1 cellular context compared by ENCODE assay signal in genomic region chr2:26555246-26556133, GRCh38.
TF ChIP-seq lines count a peak whose summit lies in the region.

No MANE protein-coding gene starts in this region.

TF ChIP-seq in HCT116, 20 proteins besides CTCF, POLR2A, EP300 and RAD21 (continued from another document):
- TF ChIP-seq REST (IDR thresholded peaks at IDR 0.05; ENCODE audit: low read depth) (no peak), YY1 (IDR thresholded peaks at IDR 0.05; ENCODE audit: extremely low read depth, insufficient replicate concordance, low read depth, low read length) (no peak), ZBTB33 (IDR thresholded peaks at IDR 0.05; ENCODE audit: extremely low read depth, insufficient replicate concordance, low read length) (no peak), JUND (IDR thresholded peaks at IDR 0.05) (no peak), CEBPB (IDR thresholded peaks at IDR 0.05; ENCODE audit: low read depth) (no peak), POLR2AphosphoS5 (IDR thresholded peaks at IDR 0.05; ENCODE audit: low read depth, low read length) (no peak)
